Comparison of ENCODE assay signal across 13 cellular contexts in genomic region chr4:173242466-173243250, GRCh38.
DNase-seq lines count a peak whose midpoint lies in the region; ATAC-seq and TF ChIP-seq lines count a peak whose summit lies in the region.
"Had no signal": no experiment of that assay in that cellular context is flagged by ENCODE, and none has a peak within 500 bp of the region (broad histone marks: within the 10 kb centered on the region; RNA-seq: fewer than 3 reads in every experiment).

No MANE protein-coding gene starts in this region.

- H3K27ac Mint-ChIP-seq in activated naive CD4-positive, alpha-beta T cell treated with anti-CD3 and anti-CD28 coated beads for 36 hours: no peak overlapping the region

- peak; percentile 15 for DNase-seq in activated naive CD4-positive, alpha-beta T cell treated with anti-CD3 and anti-CD28 coated beads for 36 hours
- DNase-seq in activated naive CD4-positive, alpha-beta T cell treated with Interleukin-2 at 50 U/mL for 16 hours: no peak
- DNase-seq in WERI-Rb-1: peak; percentile 87
- DNase-seq in uterus: no peak
- DNase-seq in NOMO-1 (lab: John Stamatoyannopoulos, UW; ENCODE audit: unreplicated experiment in 2 of 2): no peak
- DNase-seq: erythroblast, lower lobe of right lung, NCI-H1417 treated with DMSO at 0.1 percent for 48 hours, NCI-H526 treated with DMSO at 0.1 percent for 48 hours had no signal

- H3K4me3 ChIP-seq in WERI-Rb-1 (ENCODE audit: low read depth, low read length) (no peak overlapping the region), iPS-20b (ENCODE audit: low read length) (no peak overlapping the region), uterus (no peak overlapping the region)
- H3K4me3 ChIP-seq: lower lobe of right lung had no signal

- H3K9me3 ChIP-seq in WERI-Rb-1 (ENCODE audit: severe bottlenecking) (no peaks in the 10 kb centered on the region), iPS-20b (ENCODE audit: insufficient read depth, low read depth, low read length) (no peaks in the 10 kb centered on the region), uterus (no peaks in the 10 kb centered on the region)
- H3K9me3 ChIP-seq: lower lobe of right lung, neutrophil had no signal

- intact Hi-C loops in activated naive CD4-positive, alpha-beta T cell treated with anti-CD3 and anti-CD28 coated beads for 36 hours (cut with micrococcal nuclease): no loop called here
- intact Hi-C loops in uterus (cut with DNase I; ENCODE audit: low total_unique reads): no loop called here

- no peak for ATAC-seq in GM21381 (IDR thresholded peaks at IDR 0.05; ENCODE audit: unreplicated experiment)
- ATAC-seq in HG02981 (IDR thresholded peaks at IDR 0.05; ENCODE audit: unreplicated experiment): no peak
- ATAC-seq: lower lobe of right lung had no signal

- 0 out of 2 replicates have a peak overlapping the region, but pooled peaks have one; percentile 10 for H3K9ac ChIP-seq in iPS-20b (ENCODE audit: low read depth, low read length)

- peaks cover under 1% of the 10 kb centered on the region for H3K36me3 Mint-ChIP-seq in activated naive CD4-positive, alpha-beta T cell treated with anti-CD3 and anti-CD28 coated beads for 36 hours (ENCODE audit: low read depth)

- TF ChIP-seq CTCF in WERI-Rb-1 (IDR thresholded peaks at IDR 0.05; ENCODE audit: low read depth, low read length): no peak
- no peak for TF ChIP-seq CTCF in uterus (IDR thresholded peaks at IDR 0.05)

- no peak overlapping the region for H3K4me3 Mint-ChIP-seq in activated naive CD4-positive, alpha-beta T cell treated with anti-CD3 and anti-CD28 coated beads for 36 hours

- H3K36me3 ChIP-seq in WERI-Rb-1 (no peaks in the 10 kb centered on the region), iPS-20b (ENCODE audit: insufficient read depth, low read depth, low read length) (0 out of 2 replicates have a peak, but pooled peaks cover under 1% of the 10 kb centered on the region), uterus (no peaks in the 10 kb centered on the region)
- H3K36me3 ChIP-seq: lower lobe of right lung, neutrophil had no signal

- H3K27ac ChIP-seq in WERI-Rb-1: no peak overlapping the region
- H3K27ac ChIP-seq in iPS-20b (ENCODE audit: low read length): no peak overlapping the region
- peak overlapping the region; percentile 21 to 28 for H3K27ac ChIP-seq in uterus
- H3K27ac ChIP-seq: lower lobe of right lung, neutrophil had no signal

- H3K27me3 Mint-ChIP-seq in activated naive CD4-positive, alpha-beta T cell treated with anti-CD3 and anti-CD28 coated beads for 36 hours (ENCODE audit: low read depth): no peaks in the 10 kb centered on the region

- H3K27me3 ChIP-seq in WERI-Rb-1 (ENCODE audit: insufficient read depth, low read depth, severe bottlenecking) (no peaks in the 10 kb centered on the region), iPS-20b (ENCODE audit: insufficient read depth, low read length) (no peaks in the 10 kb centered on the region), uterus (no peaks in the 10 kb centered on the region)
- H3K27me3 ChIP-seq: neutrophil had no signal

- TF ChIP-seq POLR2A in uterus (IDR thresholded peaks at IDR 0.05): no peak

- H3K4me1 Mint-ChIP-seq in activated naive CD4-positive, alpha-beta T cell treated with anti-CD3 and anti-CD28 coated beads for 36 hours (ENCODE audit: low read depth): peaks cover 20% of the 10 kb centered on the region

- H3K9me3 Mint-ChIP-seq in activated naive CD4-positive, alpha-beta T cell treated with anti-CD3 and anti-CD28 coated beads for 36 hours: no peaks in the 10 kb centered on the region

- H3K4me1 ChIP-seq in iPS-20b (ENCODE audit: insufficient read depth, low read length) (peaks cover 71% of the 10 kb centered on the region), uterus (peaks cover 0 to 9% of the 10 kb centered on the region in 2 donors)
- H3K4me1 ChIP-seq: lower lobe of right lung had no signal

- CTCF ChIA-PET in activated naive CD4-positive, alpha-beta T cell treated with anti-CD3 and anti-CD28 coated beads for 36 hours (lab: Charles Lee): interaction anchor here (0.7 to 1.9 kb wide), 8 partner anchors 10 to 229 kb away, joined by 3 to 9 read pairs (median 4); no protein-coding TSS in a partner anchor

Comparison
In these comparisons a context has a peak if more than half of its experiments do, and no peak if none do; other contexts are left out.
1. DNase-seq: peak in activated naive CD4-positive, alpha-beta T cell treated with anti-CD3 and anti-CD28 coated beads for 36 hours (single experiment) and WERI-Rb-1 (single experiment); none in activated naive CD4-positive, alpha-beta T cell treated with Interleukin-2 at 50 U/mL for 16 hours (single experiment), uterus (0 of 2) and NOMO-1 (0 of 2).
2. H3K27ac ChIP-seq: peak in uterus (2 of 2); none in WERI-Rb-1 (single experiment) and iPS-20b (single experiment).